Comparison of ENCODE assay signal across 8 cellular contexts in genomic region chrX:47361538-47362511, GRCh38. TPM values are rescaled to one million over a fixed set of nuclear protein-coding genes. Genes with fewer than 3 reads are reported as not detected.
A peak's percentile ranks its signal among the peaks of the same experiment; 100 is the strongest.
DNase-seq lines count a peak whose midpoint lies in the region; ATAC-seq and TF ChIP-seq lines count a peak whose summit lies in the region.

No MANE protein-coding gene starts in this region.

- WGBS in gastroesophageal sphincter (ENCODE audit: low coverage in 1 of 2), 2 donors = 2 to 43% methylated on average over 7 to 10 of the region's 13 CpGs

- H3K4me1 Mint-ChIP-seq in CD8-positive, alpha-beta memory T cell = peaks cover 27 to 38% (median 38%) of the 10 kb centered on the region in 3 donors
- H3K4me1 Mint-ChIP-seq in activated T-helper 17 cell treated with anti-CD3 and anti-CD28 coated beads, Interleukin-2, amount 50 U/mL, for 72 hours = peaks cover 7% of the 10 kb centered on the region
- H3K4me1 Mint-ChIP-seq in natural killer cell = peaks cover 35 to 37% of the 10 kb centered on the region in 2 donors

- peak; percentile 83 for ATAC-seq in GM19023 (IDR thresholded peaks at IDR 0.05; ENCODE audit: unreplicated experiment)
- ATAC-seq in HG03097 (IDR thresholded peaks at IDR 0.05; ENCODE audit: low FRiP score, unreplicated experiment) = peak; percentile 73
- ATAC-seq in activated T-helper 17 cell treated with anti-CD3 and anti-CD28 coated beads, Interleukin-2, amount 50 U/mL, for 72 hours (replicated peaks) = peak; percentile 62
- ATAC-seq in gastroesophageal sphincter = peak; percentile 94
- ATAC-seq in natural killer cell = peak; percentile 74 to 92 (median 81)

- CTCF ChIA-PET in CD8-positive, alpha-beta memory T cell (lab: Charles Lee) = interaction anchor here (0.9 to 1.3 kb wide), 2 partner anchors 23 to 49 kb away, joined by 3 read pairs; no protein-coding TSS in a partner anchor

- no peaks in the 10 kb centered on the region for H3K27me3 ChIP-seq in CD8-positive, alpha-beta memory T cell (ENCODE audit: insufficient read depth, low read length, poor library complexity, severe bottlenecking)
- no peaks in the 10 kb centered on the region for H3K27me3 ChIP-seq in gastroesophageal sphincter

- POLR2A ChIA-PET in CD8-positive, alpha-beta memory T cell (lab: Charles Lee) = interaction anchor here (1.0 kb wide), 1 partner anchor 13 kb away, joined by 4 read pairs; no protein-coding TSS in a partner anchor

- TF ChIP-seq CTCF in gastroesophageal sphincter (IDR thresholded peaks at IDR 0.05) = peak in 1 of 4 experiments; percentile 17
- TF ChIP-seq CTCF in natural killer cell (IDR thresholded peaks at IDR 0.05) = no peak

- no peak for TF ChIP-seq POLR2A in gastroesophageal sphincter (IDR thresholded peaks at IDR 0.05)

- no peaks in the 10 kb centered on the region for H3K36me3 ChIP-seq in CD8-positive, alpha-beta memory T cell (ENCODE audit: insufficient read depth, low read length)
- no peaks in the 10 kb centered on the region for H3K36me3 ChIP-seq in gastroesophageal sphincter

- no peaks in the 10 kb centered on the region for H3K9me3 Mint-ChIP-seq in CD8-positive, alpha-beta memory T cell
- no peaks in the 10 kb centered on the region for H3K9me3 Mint-ChIP-seq in activated T-helper 17 cell treated with anti-CD3 and anti-CD28 coated beads, Interleukin-2, amount 50 U/mL, for 72 hours
- H3K9me3 Mint-ChIP-seq in natural killer cell = no peaks in the 10 kb centered on the region

- no peak for TF ChIP-seq EP300 in gastroesophageal sphincter (IDR thresholded peaks at IDR 0.05)

- H3K27ac Mint-ChIP-seq in CD8-positive, alpha-beta memory T cell = peak overlapping the region; percentile 68 to 91 (median 86)
- peak overlapping the region; percentile 33 for H3K27ac Mint-ChIP-seq in activated T-helper 17 cell treated with anti-CD3 and anti-CD28 coated beads, Interleukin-2, amount 50 U/mL, for 72 hours
- peak overlapping the region; percentile 91 to 97 for H3K27ac Mint-ChIP-seq in natural killer cell

- H3K4me1 ChIP-seq in CD8-positive, alpha-beta memory T cell (ENCODE audit: insufficient read depth, low read length) = peaks cover 16% of the 10 kb centered on the region
- H3K4me1 ChIP-seq in gastroesophageal sphincter = no peaks in the 10 kb centered on the region

- peak overlapping the region; percentile 68 to 80 (median 74) for H3K4me3 Mint-ChIP-seq in CD8-positive, alpha-beta memory T cell
- H3K4me3 Mint-ChIP-seq in activated T-helper 17 cell treated with anti-CD3 and anti-CD28 coated beads, Interleukin-2, amount 50 U/mL, for 72 hours = peak overlapping the region; percentile 45
- H3K4me3 Mint-ChIP-seq in natural killer cell = peak overlapping the region; percentile 80

- DNase-seq in CD8-positive, alpha-beta memory T cell = peak in 4 of 5 donors; percentile 28 to 71 (median 42)
- peak; percentile 97 for DNase-seq in NCI-H2227 (lab: John Stamatoyannopoulos, UW; ENCODE audit: unreplicated experiment)
- peak; percentile 55 for DNase-seq in natural killer cell
- DNase-seq in KBM-7 = no peak

- no peaks in the 10 kb centered on the region for H3K9me3 ChIP-seq in CD8-positive, alpha-beta memory T cell (ENCODE audit: low read length)
- H3K9me3 ChIP-seq in gastroesophageal sphincter = no peaks in the 10 kb centered on the region

- intact Hi-C loops in natural killer cell (cut with micrococcal nuclease) = loop anchor here (5.0 to 10.0 kb wide), 4 partner anchors 123 to 473 kb away; partner anchors contain the start of genes CDK16, UBA1, ZNF41 and ZNF81

- H3K4me3 ChIP-seq in CD8-positive, alpha-beta memory T cell (ENCODE audit: low read length) = no peak overlapping the region
- peak overlapping the region; percentile 26 to 48 for H3K4me3 ChIP-seq in gastroesophageal sphincter

- peaks cover 0 to 2% (median 0%) of the 10 kb centered on the region in 3 donors for H3K36me3 Mint-ChIP-seq in CD8-positive, alpha-beta memory T cell
- no peaks in the 10 kb centered on the region for H3K36me3 Mint-ChIP-seq in activated T-helper 17 cell treated with anti-CD3 and anti-CD28 coated beads, Interleukin-2, amount 50 U/mL, for 72 hours (ENCODE audit: low read depth)
- no peaks in the 10 kb centered on the region for H3K36me3 Mint-ChIP-seq in natural killer cell

- H3K27ac ChIP-seq in CD8-positive, alpha-beta memory T cell (ENCODE audit: low read depth, low read length) = peak overlapping the region; percentile 59
- H3K27ac ChIP-seq in gastroesophageal sphincter = peak overlapping the region; percentile 68 to 85 (median 82)

- H3K27me3 Mint-ChIP-seq in CD8-positive, alpha-beta memory T cell = peaks cover 0 to 4% of the 10 kb centered on the region in 2 donors
- no peaks in the 10 kb centered on the region for H3K27me3 Mint-ChIP-seq in activated T-helper 17 cell treated with anti-CD3 and anti-CD28 coated beads, Interleukin-2, amount 50 U/mL, for 72 hours
- peaks cover 0 to 8% of the 10 kb centered on the region in 2 donors for H3K27me3 Mint-ChIP-seq in natural killer cell (ENCODE audit: low read depth in 2 of 2)

- in situ Hi-C loops in KBM-7 (cut with MboI; ENCODE audit: low pct_unique_long_range_greater_than_20kb, low sequenced_read_pairs) = no loop called here

RNA-seq across cellular contexts. Expression of gene ZNF157, which starts 8.6 kb away (rescaled TPM):
- total RNA-seq in CD8-positive, alpha-beta memory T cell = under 1 TPM; 0.60 to 0.79 TPM
- not detected for polyA plus RNA-seq in CD8-positive, alpha-beta memory T cell
- total RNA-seq in activated T-helper 17 cell treated with anti-CD3 and anti-CD28 coated beads, Interleukin-2, amount 50 U/mL, for 72 hours = 1 to 10 TPM in 1 of 2 donors, under 1 TPM in 1; 0.71 to 3.1 TPM
- total RNA-seq in gastroesophageal sphincter = under 1 TPM in 1 of 4 donors, not detected in 3; 0.31 TPM
- under 1 TPM; 0.35 to 0.61 (median 0.47) TPM for total RNA-seq in natural killer cell

Comparison
In these comparisons a context has a peak if more than half of its experiments do, and no peak if none do; other contexts are left out.
1. H3K27ac Mint-ChIP-seq: peak in every context shown above with its lines; median percentile 94 in natural killer cell; 86 in CD8-positive, alpha-beta memory T cell; 33 in activated T-helper 17 cell treated with anti-CD3 and anti-CD28 coated beads, Interleukin-2, amount 50 U/mL, for 72 hours.